Comparison of ENCODE assay signal across 9 cellular contexts in genomic region chr14:96154900-96155299, GRCh38. TPM values are rescaled to one million over a fixed set of nuclear protein-coding genes. Genes with fewer than 3 reads are reported as not detected.
"Had no signal": no experiment of that assay in that cellular context is flagged by ENCODE, and none has a peak within 500 bp of the region (broad histone marks: within the 10 kb centered on the region; RNA-seq: fewer than 3 reads in every experiment).

No MANE protein-coding gene starts in this region.

- ATAC-seq: GM12878 had no signal

- H3K4me3 ChIP-seq: GM12878 had no signal

- DNase-seq: GDM1, GF-D8 had no signal

- FAIRE-seq: G401.6, GM12878, GM12891, GM12892, GM18507, GM19239 had no signal

RNA-seq across cellular contexts. Expression of gene BDKRB2, which starts 49.7 kb away (rescaled TPM):
- total RNA-seq: G401, GM12878 had no signal
